Comparison of ENCODE assay signal across 8 cellular contexts in the genomic region with DNA sequence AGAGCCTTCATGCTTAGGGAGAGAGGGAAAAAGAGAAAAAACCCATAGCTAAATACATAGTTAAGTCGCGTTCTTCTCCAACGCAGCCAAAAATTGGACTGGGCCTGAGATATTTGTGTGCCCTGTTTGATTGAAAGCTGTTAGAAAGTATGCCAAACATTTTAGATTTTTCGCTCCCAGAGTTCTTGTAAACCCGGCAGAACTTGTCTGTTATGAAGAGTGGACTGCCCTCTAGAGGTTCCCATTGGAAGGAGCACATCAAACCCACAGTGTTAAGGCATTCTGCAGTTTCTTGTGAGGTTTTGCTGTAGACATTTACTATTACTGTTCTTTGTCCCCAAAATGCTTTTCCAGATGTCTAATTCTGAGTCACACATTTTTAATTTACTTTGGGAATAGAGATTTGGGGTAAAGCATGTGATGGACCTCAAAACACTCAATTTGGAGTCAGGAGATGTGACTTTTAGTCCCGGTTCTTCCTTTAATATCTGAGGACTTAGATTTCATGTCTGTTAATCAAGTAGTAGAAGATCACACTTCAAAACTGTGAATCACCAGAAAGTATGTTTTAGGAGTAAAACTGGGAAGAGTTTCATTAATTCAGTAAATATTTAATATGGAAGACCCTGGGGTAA.
DNase-seq lines count a peak whose midpoint lies in the region; ATAC-seq and TF ChIP-seq lines count a peak whose summit lies in the region.

No MANE protein-coding gene starts in this region.

- H3K9me3 Mint-ChIP-seq in T-cell = no peaks in the 10 kb centered on the region

- ATAC-seq in T-cell (replicated peaks in 1 of 4) = peak; percentile 81 to 92 (median 84)
- ATAC-seq in HG03571 (IDR thresholded peaks at IDR 0.05; ENCODE audit: unreplicated experiment) = no peak

- H3K4me3 ChIP-seq in brain microvascular endothelial cell (ENCODE audit: low read depth, low read length) (no peak overlapping the region), spleen (no peak overlapping the region)

- H3K27ac Mint-ChIP-seq in T-cell = no peak overlapping the region

- CTCF ChIA-PET in T-cell (lab: Charles Lee) = interaction anchor here (0.6 to 4.2 kb wide), 29 partner anchors 8 to 672 kb away, joined by 3 to 42 read pairs (median 4); no protein-coding TSS in a partner anchor

- TF ChIP-seq POLR2A in spleen (IDR thresholded peaks at IDR 0.05) = no peak

- no peaks in the 10 kb centered on the region for H3K4me1 Mint-ChIP-seq in T-cell

- in situ Hi-C loops in brain microvascular endothelial cell (cut with HindIII; ENCODE audit: low pct_ligation_motif_present, low sequenced_read_pairs) = loop anchor here (10.0 to 25.0 kb wide), 2 partner anchors 276 to 382 kb away; no protein-coding TSS in a partner anchor

- H3K27ac ChIP-seq in brain microvascular endothelial cell (peak overlapping the region; percentile 22), spleen (no peak overlapping the region)

- H3K27me3 ChIP-seq in brain microvascular endothelial cell (replicated peaks) (no peaks in the 10 kb centered on the region), spleen (replicated peaks in 1 of 7) (no peaks in the 10 kb centered on the region)

- peaks cover 0 to 27% (median 6%) of the 10 kb centered on the region in 6 donors for H3K4me1 ChIP-seq in spleen

- peak; percentile 37 for DNase-seq in GM10266 (ENCODE audit: extremely low spot score)
- DNase-seq in HCEC 1CT = peak; percentile 87
- peak; percentile 80 for DNase-seq in NAMALWA (ENCODE audit: low spot score)
- DNase-seq in T-cell = peak in 32 of 34 experiments; percentile 3 to 63 (median 42)
- DNase-seq in brain microvascular endothelial cell = peak; percentile 92
- DNase-seq in iPS-NIHi7 (ENCODE audit: extremely low spot score) = peak; percentile 66
- no peak for DNase-seq in spleen

- no peaks in the 10 kb centered on the region for H3K36me3 Mint-ChIP-seq in T-cell

- no peak overlapping the region for H3K4me3 Mint-ChIP-seq in T-cell

- peaks cover 9 to 16% of the 10 kb centered on the region in 2 donors for H3K27me3 Mint-ChIP-seq in T-cell

- WGBS in spleen, 5 donors = 28 to 37% (median 29%) methylated on average over 6 of the region's 6 CpGs

- TF ChIP-seq CTCF in GM10266 (IDR thresholded peaks at IDR 0.05; ENCODE audit: control insufficient read depth, insufficient read depth, low read depth, missing control alignments) (peak; percentile 79), brain microvascular endothelial cell (IDR thresholded peaks at IDR 0.05; ENCODE audit: low read depth, low read length, missing control alignments) (peak; percentile 90), spleen (IDR thresholded peaks at IDR 0.05 in 8 of 11, conservative IDR thresholded peaks at IDR 0.05 in 3 of 11) (peak; percentile 62 to 94 (median 84))

- no peaks in the 10 kb centered on the region for H3K9me3 ChIP-seq in spleen

- no peaks in the 10 kb centered on the region for H3K36me3 ChIP-seq in brain microvascular endothelial cell (replicated peaks)
- H3K36me3 ChIP-seq in spleen = no peaks in the 10 kb centered on the region

- POLR2A ChIA-PET in T-cell (lab: Charles Lee) = no interaction called here

- intact Hi-C loops in spleen (cut with DNase I; ENCODE audit: low total_unique reads) = loop anchor here (10.0 kb wide), 2 partner anchors 372 to 692 kb away; a partner anchor contains a TSS
